In the genomic region with DNA sequence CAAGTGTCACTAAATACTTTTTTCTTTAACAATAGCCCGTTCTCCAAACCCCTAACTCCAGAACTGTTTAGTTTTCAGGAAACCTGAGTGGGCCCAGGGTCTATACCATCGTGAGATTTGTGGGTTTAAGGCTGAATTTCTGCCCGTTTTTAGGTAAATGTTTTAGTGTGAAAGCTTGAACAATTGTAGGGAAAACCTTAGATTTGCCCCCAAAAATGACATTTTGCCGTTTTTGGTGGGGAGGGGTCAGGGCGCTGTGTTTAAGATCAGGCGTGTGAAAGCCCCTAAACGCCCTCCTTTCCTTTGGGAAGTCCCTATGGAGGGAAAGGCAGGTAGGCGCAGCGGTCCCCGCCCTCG, we compare ENCODE assay signal across 7 cellular contexts. TPM values are rescaled to one million over a fixed set of nuclear protein-coding genes. Genes with fewer than 3 reads are reported as not detected.
DNase-seq lines count a peak whose midpoint lies in the region; ATAC-seq and TF ChIP-seq lines count a peak whose summit lies in the region.

No MANE protein-coding gene starts in this region.

- peaks cover 5 to 16% of the 10 kb centered on the region in 2 experiments; a peak in 3 of 4 replicates for H3K4me1 ChIP-seq in HCT116 (ENCODE audit: control insufficient read depth in 1 of 2, insufficient read depth in 2 of 2, low read length in 2 of 2)
- H3K4me1 ChIP-seq in SJSA1 (replicated peaks), result peaks cover 6% of the 10 kb centered on the region
- H3K4me1 ChIP-seq in foreskin keratinocyte, result peaks cover 20% of the 10 kb centered on the region

- H3K27ac ChIP-seq in HCT116 (ENCODE audit: low read depth, low read length), result no peak overlapping the region
- no peak overlapping the region for H3K27ac ChIP-seq in SJSA1
- H3K27ac ChIP-seq in foreskin keratinocyte, result peak overlapping the region; percentile 85

- H3K79me2 ChIP-seq in HCT116 (ENCODE audit: insufficient read depth, low read length), result peaks cover 47% of the 10 kb centered on the region

- peak overlapping the region; percentile 96 for H3K4me3 Mint-ChIP-seq in stimulated activated effector memory CD8-positive, alpha-beta T cell treated with anti-CD3 and anti-CD28 coated beads, Interleukin-12 subunit alpha, Interleukin-12 subunit beta, amount 100 ng/mL, for 72 hours

- H3K4me3 ChIP-seq in HCT116 (replicated peaks in 1 of 2; ENCODE audit: low read depth in 1 of 2, low read length in 2 of 2), result peak overlapping the region; percentile 35 to 96
- H3K4me3 ChIP-seq in SJSA1, result peak overlapping the region; percentile 64

- H3K4me1 Mint-ChIP-seq in stimulated activated effector memory CD8-positive, alpha-beta T cell treated with anti-CD3 and anti-CD28 coated beads, Interleukin-12 subunit alpha, Interleukin-12 subunit beta, amount 100 ng/mL, for 72 hours, result peaks cover 39% of the 10 kb centered on the region

- TF ChIP-seq CTCF in HCT116 (IDR thresholded peaks at IDR 0.05 in 2 of 3, conservative IDR thresholded peaks at IDR 0.05 in 1 of 3; ENCODE audit: borderline replicate concordance in 1 of 3, insufficient read depth in 1 of 3, low read depth in 2 of 3, low read length in 2 of 3), result no peak
- no peak for TF ChIP-seq CTCF in foreskin keratinocyte (conservative IDR thresholded peaks at IDR 0.05)

- H3K36me3 Mint-ChIP-seq in stimulated activated effector memory CD8-positive, alpha-beta T cell treated with anti-CD3 and anti-CD28 coated beads, Interleukin-12 subunit alpha, Interleukin-12 subunit beta, amount 100 ng/mL, for 72 hours, result peaks cover 30% of the 10 kb centered on the region

- H2AFZ ChIP-seq in HCT116 (ENCODE audit: low read depth, low read length, poor library complexity, severe bottlenecking), result peak overlapping the region; percentile 92

- ATAC-seq in HCT116 (peak; percentile 10; the same call in 1 of the 2 replicates), foreskin keratinocyte (peak; percentile 0), HG03460 (IDR thresholded peaks at IDR 0.05; ENCODE audit: unreplicated experiment) (no peak), sciatic nerve (no peak)
- no peak for ATAC-seq in stimulated activated effector memory CD8-positive, alpha-beta T cell treated with anti-CD3 and anti-CD28 coated beads, Interleukin-12 subunit alpha, Interleukin-12 subunit beta, amount 100 ng/mL, for 72 hours

- TF ChIP-seq POLR2A in HCT116 (IDR thresholded peaks at IDR 0.05; ENCODE audit: borderline replicate concordance, extremely low read depth, insufficient read depth, insufficient read length), result no peak

- in situ Hi-C loops in G401 (cut with HindIII; ENCODE audit: low sequenced_read_pairs), result no loop called here

- H3K36me3 ChIP-seq in HCT116 (ENCODE audit: control insufficient read depth in 1 of 2, insufficient read depth in 2 of 2, low read length in 2 of 2) (peaks cover 0 to 3% of the 10 kb centered on the region in 2 experiments; a peak in 1 of 4 replicates), SJSA1 (0 out of 2 replicates have a peak, but pooled peaks cover 5% of the 10 kb centered on the region)

- peak overlapping the region; percentile 96 for H3K9ac ChIP-seq in HCT116 (ENCODE audit: low read length)

- no peak for TF ChIP-seq RAD21 in HCT116 (IDR thresholded peaks at IDR 0.05; ENCODE audit: low read depth)

- H3K9me2 ChIP-seq in HCT116 (ENCODE audit: insufficient read depth), result no peaks in the 10 kb centered on the region

- DNase-seq in HCT116 (ENCODE audit: low read depth, low spot score) (no peak), SJSA1 (ENCODE audit: low read depth in 1 of 2, low spot score in 2 of 2) (no peak), foreskin keratinocyte (no peak), G401 (ENCODE audit: low spot score) (no peak), sciatic nerve (ENCODE audit: low spot score) (no peak)
- no peak for DNase-seq in stimulated activated effector memory CD8-positive, alpha-beta T cell treated with anti-CD3 and anti-CD28 coated beads, Interleukin-12 subunit alpha, Interleukin-12 subunit beta, amount 100 ng/mL, for 72 hours (ENCODE audit: low spot score in 2 of 2)

- POLR2A ChIA-PET in HCT116 (lab: Charles Lee), result no interaction called here

- no peaks in the 10 kb centered on the region for H3K9me3 ChIP-seq in HCT116 (ENCODE audit: control insufficient read depth in 1 of 2, insufficient read depth in 1 of 2, low read depth in 1 of 2, low read length in 2 of 2)
- no peaks in the 10 kb centered on the region for H3K9me3 ChIP-seq in SJSA1 (replicated peaks)

- intact Hi-C loops in HCT116 (cut with micrococcal nuclease) (no loop called here), sciatic nerve (cut with DNase I) (no loop called here)

- peaks cover 16% of the 10 kb centered on the region; the same call in 1 of the 2 replicates for H4K20me1 ChIP-seq in HCT116 (ENCODE audit: insufficient read depth)

- RAD21 ChIA-PET in HCT116 (lab: Charles Lee; ENCODE audit: low non-redundant PET in 1 of 2, low total read pairs in 2 of 2, uncharacterized antibody in 2 of 2, unreplicated experiment in 2 of 2), result no interaction called here

- no peaks in the 10 kb centered on the region for H3K9me3 Mint-ChIP-seq in stimulated activated effector memory CD8-positive, alpha-beta T cell treated with anti-CD3 and anti-CD28 coated beads, Interleukin-12 subunit alpha, Interleukin-12 subunit beta, amount 100 ng/mL, for 72 hours

- H3K4me2 ChIP-seq in HCT116 (ENCODE audit: low read length), result peak overlapping the region; percentile 84

- CTCF ChIA-PET in HCT116 (lab: Charles Lee), result no interaction called here

- BruUV-seq in HCT116 (replicated peaks; lab: Mats Ljungman, UMichigan), result no TSS peak

- H3K27me3 ChIP-seq in HCT116 (ENCODE audit: insufficient read depth, low read length) (no peaks in the 10 kb centered on the region), SJSA1 (replicated peaks) (no peaks in the 10 kb centered on the region), foreskin keratinocyte (no peaks in the 10 kb centered on the region)

- peak overlapping the region; percentile 97 for H3K27ac Mint-ChIP-seq in stimulated activated effector memory CD8-positive, alpha-beta T cell treated with anti-CD3 and anti-CD28 coated beads, Interleukin-12 subunit alpha, Interleukin-12 subunit beta, amount 100 ng/mL, for 72 hours

TF ChIP-seq in HCT116, 20 proteins besides CTCF, POLR2A, EP300 and RAD21:
- TF ChIP-seq SIN3A (IDR thresholded peaks at IDR 0.05; ENCODE audit: low read depth) (0 out of 2 replicates have a peak, but pooled peaks have one; percentile 24), SP1 (IDR thresholded peaks at IDR 0.05; ENCODE audit: low read depth) (no peak)

RNA-seq across cellular contexts. Expression of a gene that starts 0.3 kb away (rescaled TPM):
- total RNA-seq in HCT116 (2021; ENCODE audit: unreplicated experiment) (44.7 TPM), foreskin keratinocyte (19.7 and 20.7 TPM in 2 replicates), sciatic nerve (52.1 TPM)
- 21.2 and 25.5 TPM in 2 replicates for polyA plus RNA-seq in HCT116 (2012)
- 20.4 and 24.8 TPM in 2 replicates for total RNA-seq in SJSA1 (2014; rRNA removed; shearing (Covaris generic))
- 7.5 and 9.3 TPM in 2 replicates for polyA plus RNA-seq in foreskin keratinocyte
- total RNA-seq in G401 (2014; rRNA removed; shearing (Covaris generic)), result 27.1 and 28.3 TPM in 2 replicates

RNA-seq across cellular contexts. Expression of a gene that starts 50.7 kb away (rescaled TPM):
- 67.8 TPM for total RNA-seq in HCT116 (2021; ENCODE audit: unreplicated experiment)
- polyA plus RNA-seq in HCT116 (2012), result 24.1 and 31.1 TPM in 2 replicates
- 31.7 and 56.9 TPM in 2 replicates for total RNA-seq in SJSA1 (2014; rRNA removed; shearing (Covaris generic))
- 60.3 and 69.0 TPM in 2 replicates for total RNA-seq in foreskin keratinocyte
- polyA plus RNA-seq in foreskin keratinocyte, result 90.3 and 102 TPM in 2 replicates
- total RNA-seq in G401 (2014; rRNA removed; shearing (Covaris generic)), result 39.7 and 77.7 TPM in 2 replicates
- total RNA-seq in sciatic nerve, result 47.1 TPM

RNA-seq across cellular contexts. Expression of a gene that starts 52.1 kb away (rescaled TPM):
- total RNA-seq in HCT116 (2021; ENCODE audit: unreplicated experiment) (10.9 TPM), foreskin keratinocyte (7.6 and 9.4 TPM in 2 replicates), sciatic nerve (8.8 TPM)
- 1.8 and 3.2 TPM in 2 replicates for polyA plus RNA-seq in HCT116 (2012)
- total RNA-seq in SJSA1 (2014; rRNA removed; shearing (Covaris generic)), result 8.1 and 11.3 TPM in 2 replicates
- polyA plus RNA-seq in foreskin keratinocyte, result 3.3 and 5.7 TPM in 2 replicates
- 4.4 and 4.7 TPM in 2 replicates for total RNA-seq in G401 (2014; rRNA removed; shearing (Covaris generic))

Comparison
In these comparisons a context has a peak if more than half of its experiments do, and no peak if none do; other contexts are left out.
1. ATAC-seq: peak in HCT116 (single experiment) and foreskin keratinocyte (single experiment); none in stimulated activated effector memory CD8-positive, alpha-beta T cell treated with anti-CD3 and anti-CD28 coated beads, Interleukin-12 subunit alpha, Interleukin-12 subunit beta, amount 100 ng/mL, for 72 hours (single experiment), HG03460 (single experiment) and sciatic nerve (single experiment).